20 cellular contexts compared by ENCODE assay signal in genomic region chr2:203993011-203993410, GRCh38. TPM values are rescaled to one million over a fixed set of nuclear protein-coding genes. Genes with fewer than 3 reads are reported as not detected.
A peak's percentile ranks its signal among the peaks of the same experiment; 100 is the strongest.
DNase-seq lines count a peak whose midpoint lies in the region; ATAC-seq and TF ChIP-seq lines count a peak whose summit lies in the region.
"Had no signal": no experiment of that assay in that cellular context is flagged by ENCODE, and none has a peak within 500 bp of the region (broad histone marks: within the 10 kb centered on the region; RNA-seq: fewer than 3 reads in every experiment).

No MANE protein-coding gene starts in this region.

- H3K36me3 ChIP-seq in CD8-positive, alpha-beta T cell (ENCODE audit: insufficient read depth, low read length): no peaks in the 10 kb centered on the region
- no peaks in the 10 kb centered on the region for H3K36me3 ChIP-seq in upper lobe of right lung
- no peaks in the 10 kb centered on the region for H3K36me3 ChIP-seq in aorta (ENCODE audit: control insufficient read depth in 1 of 2, insufficient read depth in 2 of 2, low read length in 1 of 2)
- H3K36me3 ChIP-seq: BLaER1 had no signal

- CTCF ChIA-PET in CD8-positive, alpha-beta T cell (lab: Charles Lee): interaction anchor here (1.2 kb wide), 1 partner anchor 64 kb away, joined by 3 read pairs; no protein-coding TSS in a partner anchor

- WGBS in aorta, 2 donors: 90 to 92% methylated on average over 4 of the region's 4 CpGs

- peaks cover 0 to 2% of the 10 kb centered on the region in 2 donors for H3K9me3 Mint-ChIP-seq in activated T-cell treated with anti-CD3 and anti-CD28 coated beads, Interleukin-2, amount 50 U/mL, for 72 hours
- no peaks in the 10 kb centered on the region for H3K9me3 Mint-ChIP-seq in CD8-positive, alpha-beta T cell
- H3K9me3 Mint-ChIP-seq: HFFc6 had no signal

- peaks cover 13% of the 10 kb centered on the region for H3K4me1 Mint-ChIP-seq in activated T-cell treated with anti-CD3 and anti-CD28 coated beads, Interleukin-2, amount 50 U/mL, for 72 hours (ENCODE audit: low read depth)
- H3K4me1 Mint-ChIP-seq in CD8-positive, alpha-beta T cell (ENCODE audit: low read depth): peaks cover 24% of the 10 kb centered on the region

- H3K27ac ChIP-seq in CD8-positive, alpha-beta T cell (ENCODE audit: low read depth, low read length): no peak overlapping the region
- H3K27ac ChIP-seq in upper lobe of right lung (no peak overlapping the region), aorta (ENCODE audit: low read depth in 1 of 2, low read length in 2 of 2) (no peak overlapping the region)
- H3K27ac ChIP-seq: BLaER1 had no signal

- ATAC-seq in activated T-cell treated with anti-CD3 and anti-CD28 coated beads, Interleukin-2, amount 50 U/mL, for 72 hours (replicated peaks in 1 of 2): peak; percentile 6 to 22
- peak; percentile 26 for ATAC-seq in CD8-positive, alpha-beta T cell
- ATAC-seq in upper lobe of right lung (peak; percentile 70), aorta (ENCODE audit: low FRiP score) (no peak)
- ATAC-seq: HCT116 had no signal

- H3K36me3 Mint-ChIP-seq in activated T-cell treated with anti-CD3 and anti-CD28 coated beads, Interleukin-2, amount 50 U/mL, for 72 hours (ENCODE audit: insufficient read depth in 2 of 2): peaks cover 2 to 4% of the 10 kb centered on the region in 2 donors
- H3K36me3 Mint-ChIP-seq in CD8-positive, alpha-beta T cell: no peaks in the 10 kb centered on the region
- H3K36me3 Mint-ChIP-seq: CD14-positive monocyte had no signal

- no peaks in the 10 kb centered on the region for H3K9me3 ChIP-seq in CD8-positive, alpha-beta T cell (ENCODE audit: low read length)
- H3K9me3 ChIP-seq in upper lobe of right lung (no peaks in the 10 kb centered on the region), aorta (ENCODE audit: control insufficient read depth, low read length) (no peaks in the 10 kb centered on the region)
- H3K9me3 ChIP-seq: BLaER1 had no signal

- peaks cover 3% of the 10 kb centered on the region for H3K4me1 ChIP-seq in CD8-positive, alpha-beta T cell (ENCODE audit: insufficient read depth, low read length)
- no peaks in the 10 kb centered on the region for H3K4me1 ChIP-seq in upper lobe of right lung
- H3K4me1 ChIP-seq in aorta (ENCODE audit: control insufficient read depth in 1 of 2, insufficient read depth in 2 of 2, low read length in 2 of 2): no peaks in the 10 kb centered on the region
- H3K4me1 ChIP-seq: BLaER1 had no signal

- H3K27me3 ChIP-seq in CD8-positive, alpha-beta T cell (ENCODE audit: insufficient read depth, low read length): no peaks in the 10 kb centered on the region
- H3K27me3 ChIP-seq in upper lobe of right lung: no peaks in the 10 kb centered on the region
- no peaks in the 10 kb centered on the region for H3K27me3 ChIP-seq in aorta (ENCODE audit: control insufficient read depth in 1 of 2, insufficient read depth in 2 of 2, low read length in 1 of 2)
- H3K27me3 ChIP-seq: BLaER1 had no signal

- no peak overlapping the region for H3K4me3 Mint-ChIP-seq in activated T-cell treated with anti-CD3 and anti-CD28 coated beads, Interleukin-2, amount 50 U/mL, for 72 hours
- H3K4me3 Mint-ChIP-seq in CD8-positive, alpha-beta T cell: no peak overlapping the region
- H3K4me3 Mint-ChIP-seq: CD14-positive monocyte, HFFc6 had no signal

- POLR2A ChIA-PET in CD8-positive, alpha-beta T cell (lab: Charles Lee): no interaction called here

- no peak overlapping the region for H3K27ac Mint-ChIP-seq in activated T-cell treated with anti-CD3 and anti-CD28 coated beads, Interleukin-2, amount 50 U/mL, for 72 hours
- H3K27ac Mint-ChIP-seq in CD8-positive, alpha-beta T cell: no peak overlapping the region
- H3K27ac Mint-ChIP-seq: CD14-positive monocyte, HFFc6 had no signal

- no peak for DNase-seq in activated T-cell treated with anti-CD3 and anti-CD28 coated beads, Interleukin-2, amount 50 U/mL, for 72 hours
- no peak for DNase-seq in activated T-cell treated with anti-CD3 and anti-CD28 coated beads, Interleukin-2, amount 50 U/mL, for 1 hour
- no peak for DNase-seq in CD8-positive, alpha-beta T cell
- DNase-seq in central memory CD4-positive, alpha-beta T cell: peak; percentile 10
- DNase-seq in upper lobe of right lung (no peak), aorta (no peak), UCSD-AML1 (lab: John Stamatoyannopoulos, UW; ENCODE audit: unreplicated experiment) (no peak)
- DNase-seq in effector CD8-positive, alpha-beta T cell (lab: John Stamatoyannopoulos, UW): no peak
- DNase-seq: 8988T, DMS79 treated with DMSO at 0.1 percent for 48 hours, GF-D8, GOT3, H7, HFFc6, IMR-90 had no signal

- H3K4me3 ChIP-seq in CD8-positive, alpha-beta T cell (ENCODE audit: low read depth, low read length): no peak overlapping the region
- no peak overlapping the region for H3K4me3 ChIP-seq in upper lobe of right lung
- no peak overlapping the region for H3K4me3 ChIP-seq in aorta (ENCODE audit: low read length in 2 of 2)
- H3K4me3 ChIP-seq: BLaER1 had no signal

- no peak for TF ChIP-seq CTCF in CD8-positive, alpha-beta T cell (IDR thresholded peaks at IDR 0.05)
- TF ChIP-seq CTCF in upper lobe of right lung (IDR thresholded peaks at IDR 0.05): no peak

- intact Hi-C loops in CD8-positive, alpha-beta T cell (cut with DNase I, micrococcal nuclease): no loop called here
- intact Hi-C loops in upper lobe of right lung (cut with DNase I): no loop called here
- intact Hi-C loops in aorta (cut with DNase I): no loop called here

- no peaks in the 10 kb centered on the region for H3K27me3 Mint-ChIP-seq in activated T-cell treated with anti-CD3 and anti-CD28 coated beads, Interleukin-2, amount 50 U/mL, for 72 hours (ENCODE audit: low read depth)
- no peaks in the 10 kb centered on the region for H3K27me3 Mint-ChIP-seq in CD8-positive, alpha-beta T cell (ENCODE audit: low read depth)

RNA-seq across cellular contexts. Expression of gene ICOS, which starts 56.4 kb away (rescaled TPM):
- total RNA-seq in activated T-cell treated with anti-CD3 and anti-CD28 coated beads, Interleukin-2, amount 50 U/mL, for 72 hours: 100 to 1,000 TPM; 145 to 196 TPM
- total RNA-seq in CD8-positive, alpha-beta T cell: 10 to 100 TPM; 50.4 to 52.5 TPM
- 2.1 TPM for total RNA-seq in upper lobe of right lung
- total RNA-seq in aorta: under 1 TPM in 1 of 2 donors, not detected in 1; 0.49 TPM
- under 1 TPM in 1 of 2 donors, not detected in 1; 0.10 TPM for polyA plus RNA-seq in aorta
- total RNA-seq: A673, H7, HFFc6, IMR-90 had no signal
- polyA plus RNA-seq: AG04450, IMR-90 had no signal

Comparison
In these comparisons a context has a peak if more than half of its experiments do, and no peak if none do; other contexts are left out.
1. RNA of gene ICOS, which starts 56.4 kb away (total RNA-seq): 145 to 196 TPM in activated T-cell treated with anti-CD3 and anti-CD28 coated beads, Interleukin-2, amount 50 U/mL, for 72 hours and 50.4 to 52.5 TPM in CD8-positive, alpha-beta T cell; 2.1 TPM in upper lobe of right lung (single experiment) and 0.49 TPM in aorta; every median in the first group is over 10 times any median in the second.